In the genomic region with DNA sequence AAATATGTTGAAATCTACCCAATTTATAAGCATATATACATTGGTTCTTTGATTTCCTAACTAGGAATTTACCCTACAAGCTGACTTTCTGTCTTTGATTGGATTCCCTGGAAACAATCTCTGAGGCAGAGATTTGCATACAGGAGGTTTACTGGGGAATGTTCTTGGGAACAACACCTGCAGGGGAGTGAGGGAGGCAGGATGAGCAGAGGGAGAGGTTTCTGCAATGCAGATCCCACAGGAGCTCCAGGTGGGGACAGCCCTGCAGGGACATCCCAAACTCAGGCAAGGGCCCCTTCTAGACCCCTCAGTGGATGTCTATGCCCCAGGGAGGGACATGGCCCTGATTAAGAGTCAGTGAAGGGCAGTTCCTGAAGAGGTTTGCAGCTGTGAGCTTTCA, we compare ENCODE assay signal across 17 cellular contexts.
DNase-seq lines count a peak whose midpoint lies in the region; ATAC-seq and TF ChIP-seq lines count a peak whose summit lies in the region.
"Had no signal": no experiment of that assay in that cellular context is flagged by ENCODE, and none has a peak within 500 bp of the region (broad histone marks: within the 10 kb centered on the region; RNA-seq: fewer than 3 reads in every experiment).

No MANE protein-coding gene starts in this region.

- no peak overlapping the region for H3K4me3 ChIP-seq in BLaER1 treated with 17β-estradiol and CSF1 and Interleukin-3, amounts not matched to agents 10 nM and 100 nM
- H3K4me3 ChIP-seq in neural progenitor cell (no peak overlapping the region), prostate gland (no peak overlapping the region)
- H3K4me3 ChIP-seq: K562 had no signal

- peak overlapping the region in 9 of 11 experiments; percentile 24 to 80 (median 64); a peak in 17 of 22 replicates for H3K4me2 ChIP-seq in BLaER1 treated with 17β-estradiol and CSF1 and Interleukin-3, amounts not matched to agents 10 nM and 100 nM
- H3K4me2 ChIP-seq in neural progenitor cell, result no peak overlapping the region

- no peak overlapping the region for H2AFZ ChIP-seq in neural progenitor cell (replicated peaks)

- no peaks in the 10 kb centered on the region for H3K9me3 ChIP-seq in BLaER1 treated with 17β-estradiol and CSF1 and Interleukin-3, amounts not matched to agents 10 nM and 100 nM (replicated peaks in 1 of 11)
- H3K9me3 ChIP-seq in neural progenitor cell (ENCODE audit: low read depth), result no peaks in the 10 kb centered on the region
- no peaks in the 10 kb centered on the region for H3K9me3 ChIP-seq in prostate gland

- H3K27ac ChIP-seq in BLaER1 treated with 17β-estradiol and CSF1 and Interleukin-3, amounts not matched to agents 10 nM and 100 nM, result no peak overlapping the region
- no peak overlapping the region for H3K27ac ChIP-seq in neural progenitor cell
- no peak overlapping the region for H3K27ac ChIP-seq in prostate gland

- no peaks in the 10 kb centered on the region for H3K27me3 ChIP-seq in BLaER1 treated with 17β-estradiol and CSF1 and Interleukin-3, amounts not matched to agents 10 nM and 100 nM
- H3K27me3 ChIP-seq in neural progenitor cell, result no peaks in the 10 kb centered on the region
- H3K27me3 ChIP-seq in prostate gland (replicated peaks; ENCODE audit: insufficient read depth), result no peaks in the 10 kb centered on the region

- DNase-seq in NCI-H526 treated with DMSO at 0.1 percent for 48 hours (lab: John Stamatoyannopoulos, UW) (peak; percentile 42), neural progenitor cell (ENCODE audit: low spot score) (no peak), ecto neural progenitor cell (ENCODE audit: low spot score) (no peak), prostate gland (ENCODE audit: low spot score) (no peak), sciatic nerve (ENCODE audit: low spot score) (no peak)
- no peak for DNase-seq in activated naive CD4-positive, alpha-beta T cell treated with Interleukin-2 at 50 U/mL for 16 hours
- DNase-seq: 8988T; C1 segment of cervical spinal cord; CD4-positive, CD25-positive, alpha-beta regulatory T cell; CD8-positive, alpha-beta memory T cell; COR-L47; DMS 273 treated with DMSO at 0.1 percent for 48 hours; HFFc6; IMR-90 had no signal

- H3K4me3 Mint-ChIP-seq in neural progenitor cell, result no peak overlapping the region
- H3K4me3 Mint-ChIP-seq: CD4-positive, CD25-positive, alpha-beta regulatory T cell; CD8-positive, alpha-beta memory T cell; HFFc6 had no signal

- TF ChIP-seq CTCF in neural progenitor cell (IDR thresholded peaks at IDR 0.05), result no peak
- TF ChIP-seq CTCF in prostate gland (IDR thresholded peaks at IDR 0.05), result no peak

- peaks cover 0 to 28% (median 23%) of the 10 kb centered on the region in 10 experiments; a peak in 14 of 20 replicates for H3K4me1 ChIP-seq in BLaER1 treated with 17β-estradiol and CSF1 and Interleukin-3, amounts not matched to agents 10 nM and 100 nM
- peaks cover 4% of the 10 kb centered on the region for H3K4me1 ChIP-seq in neural progenitor cell
- no peaks in the 10 kb centered on the region for H3K4me1 ChIP-seq in prostate gland (replicated peaks)

- intact Hi-C loops in prostate gland (cut with DNase I) (no loop called here), sciatic nerve (cut with DNase I) (no loop called here)

- H3K36me3 Mint-ChIP-seq in neural progenitor cell, result no peaks in the 10 kb centered on the region
- H3K36me3 Mint-ChIP-seq: CD4-positive, CD25-positive, alpha-beta regulatory T cell; CD8-positive, alpha-beta memory T cell had no signal

- no peaks in the 10 kb centered on the region for H3K9me3 Mint-ChIP-seq in neural progenitor cell
- H3K9me3 Mint-ChIP-seq: CD4-positive, CD25-positive, alpha-beta regulatory T cell; CD8-positive, alpha-beta memory T cell; HFFc6 had no signal

- peak overlapping the region; percentile 61 for H3K27ac Mint-ChIP-seq in neural progenitor cell
- H3K27ac Mint-ChIP-seq: CD4-positive, CD25-positive, alpha-beta regulatory T cell; HFFc6 had no signal

- H3F3A ChIP-seq in neural progenitor cell (ENCODE audit: low read depth), result no peaks in the 10 kb centered on the region

- peaks cover 5% of the 10 kb centered on the region for H3K27me3 Mint-ChIP-seq in neural progenitor cell (ENCODE audit: insufficient read depth, low read depth)

- no peak for ATAC-seq in sciatic nerve
- ATAC-seq: HCT116, K562 had no signal

- no peaks in the 10 kb centered on the region for H3K79me2 ChIP-seq in neural progenitor cell (ENCODE audit: low read depth)

- no peaks in the 10 kb centered on the region for H4K20me1 ChIP-seq in BLaER1 treated with 17β-estradiol and CSF1 and Interleukin-3, amounts not matched to agents 10 nM and 100 nM
- H4K20me1 ChIP-seq in neural progenitor cell (ENCODE audit: low read depth), result no peaks in the 10 kb centered on the region

- H3K4me1 Mint-ChIP-seq in neural progenitor cell, result no peaks in the 10 kb centered on the region
- H3K4me1 Mint-ChIP-seq: CD4-positive, CD25-positive, alpha-beta regulatory T cell; CD8-positive, alpha-beta memory T cell had no signal

- no peaks in the 10 kb centered on the region for H3K36me3 ChIP-seq in BLaER1 treated with 17β-estradiol and CSF1 and Interleukin-3, amounts not matched to agents 10 nM and 100 nM
- H3K36me3 ChIP-seq in neural progenitor cell (no peaks in the 10 kb centered on the region), prostate gland (no peaks in the 10 kb centered on the region)

- H3K9ac ChIP-seq in BLaER1 treated with 17β-estradiol and CSF1 and Interleukin-3, amounts not matched to agents 10 nM and 100 nM, result no peak overlapping the region
- no peak overlapping the region for H3K9ac ChIP-seq in neural progenitor cell

- no peak for TF ChIP-seq POLR2A in prostate gland (IDR thresholded peaks at IDR 0.05)
